Comparison of ENCODE assay signal across 26 cellular contexts in the genomic region with DNA sequence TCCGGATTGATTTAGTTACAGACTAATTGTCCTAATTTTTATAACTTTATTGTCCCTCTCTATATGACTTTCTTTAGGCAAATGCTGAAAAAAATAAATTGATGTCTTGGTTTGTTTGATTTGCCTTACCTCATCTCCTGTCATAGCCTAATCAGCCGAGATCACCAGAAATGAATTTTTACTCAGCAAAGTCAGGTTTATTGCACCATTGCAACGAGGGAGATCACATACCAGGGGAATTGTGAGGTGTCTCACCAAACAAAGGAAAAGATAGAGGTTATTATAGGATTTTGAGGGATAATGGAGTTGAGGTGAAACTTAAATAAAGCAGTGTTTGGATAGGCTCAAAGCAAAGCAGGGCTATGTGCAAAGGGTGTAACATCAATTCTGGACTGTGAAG.
"Had no signal": no experiment of that assay in that cellular context is flagged by ENCODE, and none has a peak within 500 bp of the region (broad histone marks: within the 10 kb centered on the region; RNA-seq: fewer than 3 reads in every experiment).

No MANE protein-coding gene starts in this region.

- FAIRE-seq: colon, keratinocyte, small intestine had no signal

- H3K27me3 ChIP-seq: dorsolateral prefrontal cortex, esophagus muscularis mucosa, foreskin keratinocyte, gastroesophageal sphincter, heart left ventricle, right lobe of liver, suprapubic skin, transverse colon, upper lobe of right lung, uterus had no signal

- ATAC-seq: foreskin keratinocyte; gastroesophageal sphincter; heart left ventricle; left ventricle myocardium superior; lower lobe of right lung; natural killer cell; right lobe of liver; stimulated activated naive B cell treated with anti-CD40 and anti-IgM and Interleukin-4, amounts not matched to agents 10 μg/mL and 1 μg/mL and 100 μg/mL, for 72 hours; stimulated activated naive CD8-positive, alpha-beta T cell treated with anti-CD3 and anti-CD28 coated beads, Interleukin-15, amount 100 ng/mL, for 72 hours; upper lobe of right lung had no signal

- DNase-seq: dorsolateral prefrontal cortex; effector CD4-positive, alpha-beta T cell; foreskin keratinocyte; heart left ventricle; hypothalamus; immature natural killer cell; left ventricle myocardium superior; lower lobe of right lung; natural killer cell; occipital lobe; ovary; posterior cingulate gyrus; right lobe of liver; small intestine; stimulated activated CD4-positive, alpha-beta T cell treated with anti-CD3 and anti-CD28 coated beads, Interleukin-15, amount 100 ng/mL, for 24 hours; stimulated activated CD4-positive, alpha-beta T cell treated with anti-CD3 and anti-CD28 coated beads, Interleukin-2, amount 100 ng/mL, for 48 hours; stimulated activated naive B cell treated with anti-CD40 and anti-IgM and Interleukin-4, amounts not matched to agents 10 μg/mL and 1 μg/mL and 100 μg/mL, for 72 hours; stimulated activated naive CD8-positive, alpha-beta T cell treated with anti-CD3 and anti-CD28 coated beads, Interleukin-15, amount 100 ng/mL, for 72 hours; transverse colon; upper lobe of right lung; uterus had no signal

- H3K36me3 ChIP-seq: esophagus muscularis mucosa, gastroesophageal sphincter, heart left ventricle, lower lobe of right lung, ovary, right lobe of liver, suprapubic skin, transverse colon, upper lobe of right lung, uterus had no signal

- H3K4me3 ChIP-seq: dorsolateral prefrontal cortex, esophagus muscularis mucosa, gastroesophageal sphincter, heart left ventricle, lower lobe of right lung, ovary, right lobe of liver, suprapubic skin, transverse colon, upper lobe of right lung, uterus had no signal
